24 cellular contexts compared by ENCODE assay signal in genomic region chr1:59184506-59184905, GRCh38.
"Had no signal": no experiment of that assay in that cellular context is flagged by ENCODE, and none has a peak within 500 bp of the region (broad histone marks: within the 10 kb centered on the region; RNA-seq: fewer than 3 reads in every experiment).

No MANE protein-coding gene starts in this region.

- H3K36me3 Mint-ChIP-seq: mesothelial cell of epicardium; natural killer cell treated with Interleukin-12 subunit alpha and Interleukin-12 subunit beta and Interleukin-15 and Interleukin-18, amount 100 ng/mL, for 72 hours; stimulated activated naive B cell treated with anti-CD40 and anti-IgM and Interleukin-4, amounts not matched to agents 10 μg/mL and 1 μg/mL and 100 μg/mL, for 72 hours had no signal

- H3K4me3 ChIP-seq: coronary artery, lower lobe of right lung, mucosa of descending colon, ovary, psoas muscle, skin epidermis, spleen, thoracic aorta, transverse colon had no signal

- DNase-seq: dermis blood vessel endothelial cell; effector memory CD4-positive, alpha-beta T cell; erythroblast; hypothalamus; left ventricle myocardium superior; lower lobe of right lung; mucosa of descending colon; naive B cell; occipital lobe; ovary; posterior cingulate gyrus; psoas muscle; right cardiac atrium; spleen; stimulated activated CD4-positive, alpha-beta T cell treated with anti-CD3 and anti-CD28 coated beads, Interleukin-15, amount 100 ng/mL, for 24 hours; stimulated activated CD4-positive, alpha-beta T cell treated with anti-CD3 and anti-CD28 coated beads, Interleukin-2, amount 100 ng/mL, for 48 hours; stimulated activated naive B cell treated with anti-CD40 and anti-IgM and Interleukin-4, amounts not matched to agents 10 μg/mL and 1 μg/mL and 100 μg/mL, for 72 hours; transverse colon had no signal

- H3K27ac ChIP-seq: lower lobe of right lung, ovary, psoas muscle, skin epidermis, spleen, thoracic aorta, transverse colon had no signal

- H3K9me3 ChIP-seq: lower lobe of right lung, mucosa of descending colon, ovary, psoas muscle, spleen, thoracic aorta, transverse colon had no signal

- H3K27me3 Mint-ChIP-seq: stimulated activated naive CD8-positive, alpha-beta T cell treated with anti-CD3 and anti-CD28 coated beads, Interleukin-15, Interleukin-2, amounts not matched to agents 100 ng/mL and 50 ng/mL, for 24 hours had no signal

- H3K27ac Mint-ChIP-seq: mesothelial cell of epicardium; naive B cell; natural killer cell treated with Interleukin-12 subunit alpha and Interleukin-12 subunit beta and Interleukin-15 and Interleukin-18, amount 100 ng/mL, for 72 hours; stimulated activated naive B cell treated with anti-CD40 and anti-IgM and Interleukin-4, amounts not matched to agents 10 μg/mL and 1 μg/mL and 100 μg/mL, for 72 hours; stimulated activated naive CD8-positive, alpha-beta T cell treated with anti-CD3 and anti-CD28 coated beads, Interleukin-15, Interleukin-2, amounts not matched to agents 100 ng/mL and 50 ng/mL, for 24 hours had no signal

- H3K4me3 Mint-ChIP-seq: mesothelial cell of epicardium; naive B cell; natural killer cell treated with Interleukin-12 subunit alpha and Interleukin-12 subunit beta and Interleukin-15 and Interleukin-18, amount 100 ng/mL, for 72 hours; stimulated activated naive B cell treated with anti-CD40 and anti-IgM and Interleukin-4, amounts not matched to agents 10 μg/mL and 1 μg/mL and 100 μg/mL, for 72 hours; stimulated activated naive CD8-positive, alpha-beta T cell treated with anti-CD3 and anti-CD28 coated beads, Interleukin-15, Interleukin-2, amounts not matched to agents 100 ng/mL and 50 ng/mL, for 24 hours had no signal

- H3K4me1 ChIP-seq: lower lobe of right lung, psoas muscle, spleen, transverse colon had no signal

- H3K9me3 Mint-ChIP-seq: naive B cell; natural killer cell treated with Interleukin-12 subunit alpha and Interleukin-12 subunit beta and Interleukin-15 and Interleukin-18, amount 100 ng/mL, for 72 hours; stimulated activated naive B cell treated with anti-CD40 and anti-IgM and Interleukin-4, amounts not matched to agents 10 μg/mL and 1 μg/mL and 100 μg/mL, for 72 hours; stimulated activated naive CD8-positive, alpha-beta T cell treated with anti-CD3 and anti-CD28 coated beads, Interleukin-15, Interleukin-2, amounts not matched to agents 100 ng/mL and 50 ng/mL, for 24 hours had no signal

- H3K36me3 ChIP-seq: lower lobe of right lung, ovary, spleen, thoracic aorta, transverse colon had no signal

- H3K27me3 ChIP-seq: ovary, spleen, transverse colon had no signal

- ATAC-seq: left ventricle myocardium superior; lower lobe of right lung; mucosa of descending colon; natural killer cell treated with Interleukin-12 subunit alpha and Interleukin-12 subunit beta and Interleukin-15 and Interleukin-18, amount 100 ng/mL, for 72 hours; right cardiac atrium had no signal
